19 cellular contexts compared by ENCODE assay signal in genomic region chr9:75788006-75788634, GRCh38.
DNase-seq lines count a peak whose midpoint lies in the region; ATAC-seq and TF ChIP-seq lines count a peak whose summit lies in the region.
"Had no signal": no experiment of that assay in that cellular context is flagged by ENCODE, and none has a peak within 500 bp of the region (broad histone marks: within the 10 kb centered on the region; RNA-seq: fewer than 3 reads in every experiment).

No MANE protein-coding gene starts in this region.

- H4K12ac ChIP-seq in trophoblast cell (ENCODE audit: low read depth, low read length) = no peak overlapping the region

- no peak overlapping the region for H3K18ac ChIP-seq in trophoblast cell (ENCODE audit: low read length)

- H3K9me3 ChIP-seq in DND-41 (ENCODE audit: insufficient read depth, low read length, severe bottlenecking) = no peaks in the 10 kb centered on the region
- no peaks in the 10 kb centered on the region for H3K9me3 ChIP-seq in trophoblast cell (ENCODE audit: insufficient read depth, low read depth, low read length)

- H2AK5ac ChIP-seq in trophoblast cell (ENCODE audit: low read length) = peak overlapping the region; percentile 40

- H2BK12ac ChIP-seq in trophoblast cell (ENCODE audit: low read length) = no peak overlapping the region

- no peaks in the 10 kb centered on the region for H3K36me3 Mint-ChIP-seq in T-helper 2 cell treated with Interferon-gamma antibody and Interleukin-4, amounts not matched to agents 5 μg/mL and 100 μg/mL, for 36 hours (ENCODE audit: low read depth)

- H3K27ac ChIP-seq in DND-41 (ENCODE audit: low read length) = no peak overlapping the region
- H3K27ac ChIP-seq in trophoblast cell (ENCODE audit: low read depth, low read length) = no peak overlapping the region
- H3K27ac ChIP-seq: hepatocyte, HL-60 had no signal

- H3K79me2 ChIP-seq in DND-41 (ENCODE audit: insufficient read depth, low read length) (no peaks in the 10 kb centered on the region), trophoblast cell (ENCODE audit: control insufficient read depth, insufficient read depth, low read length, poor library complexity) (no peaks in the 10 kb centered on the region)
- H3K79me2 ChIP-seq: hepatocyte had no signal

- no peaks in the 10 kb centered on the region for H3K36me3 ChIP-seq in DND-41 (ENCODE audit: insufficient read depth, low read length)
- H3K36me3 ChIP-seq in trophoblast cell (ENCODE audit: control insufficient read depth in 1 of 2, insufficient read depth in 2 of 2, low read length in 2 of 2) = no peaks in the 10 kb centered on the region

- H2BK5ac ChIP-seq in trophoblast cell (ENCODE audit: low read depth, low read length, poor library complexity) = no peak overlapping the region

- H3K27me3 ChIP-seq in DND-41 (ENCODE audit: insufficient read depth, low read length, poor library complexity) (no peaks in the 10 kb centered on the region), trophoblast cell (ENCODE audit: insufficient read depth, low read length) (no peaks in the 10 kb centered on the region)
- H3K27me3 ChIP-seq: hepatocyte had no signal

- no peak overlapping the region for H3K4me3 Mint-ChIP-seq in T-helper 2 cell treated with Interferon-gamma antibody and Interleukin-4, amounts not matched to agents 5 μg/mL and 100 μg/mL, for 36 hours
- H3K4me3 Mint-ChIP-seq: activated T-cell treated with anti-CD3 and anti-CD28 coated beads, Interleukin-2, amount 50 U/mL, for 24 hours had no signal

- no peak overlapping the region for H3K4ac ChIP-seq in trophoblast cell (ENCODE audit: low read depth, low read length)

- H3K79me1 ChIP-seq in trophoblast cell (ENCODE audit: low read length) = no peaks in the 10 kb centered on the region

- H3K9ac ChIP-seq in DND-41 (ENCODE audit: low read depth, low read length) (no peak overlapping the region), trophoblast cell (ENCODE audit: low read length) (no peak overlapping the region)

- no peaks in the 10 kb centered on the region for H4K20me1 ChIP-seq in DND-41 (ENCODE audit: insufficient read depth, low read length)

- no peak for DNase-seq in DND-41
- DNase-seq in SW480 (ENCODE audit: low spot score) = peak; percentile 21
- peak; percentile 7 for DNase-seq in fibroblast of pulmonary artery (ENCODE audit: low read depth)
- no peak for DNase-seq in trophoblast cell
- DNase-seq in AG08396 (ENCODE audit: low spot score) = no peak
- DNase-seq in hippocampal formation (lab: John Stamatoyannopoulos, UW) = no peak
- no peak for DNase-seq in NCI-H1105 treated with DMSO at 0.1 percent for 48 hours (lab: John Stamatoyannopoulos, UW)
- DNase-seq in T-helper 2 cell treated with Interferon-gamma antibody and Interleukin-4, amounts not matched to agents 5 μg/mL and 100 μg/mL, for 36 hours (ENCODE audit: low spot score) = no peak
- DNase-seq: activated CD4-positive, alpha-beta T cell treated with anti-CD3 and anti-CD28 coated beads, Interleukin-2, amount 50 U/mL, for 1 hour; activated T-cell treated with anti-CD3 and anti-CD28 coated beads, Interleukin-2, amount 50 U/mL, for 24 hours; GDM1; KBM-7; left colon; NCI-H146; SHP77 treated with DMSO at 0.1 percent for 48 hours had no signal

- H3K4me1 ChIP-seq in DND-41 (ENCODE audit: insufficient read depth, low read length) = no peaks in the 10 kb centered on the region
- H3K4me1 ChIP-seq in trophoblast cell (ENCODE audit: control insufficient read depth in 1 of 2, insufficient read depth in 2 of 2, low read length in 2 of 2) = no peaks in the 10 kb centered on the region

- H2AFZ ChIP-seq in DND-41 (ENCODE audit: low read depth, low read length) (no peak overlapping the region), trophoblast cell (ENCODE audit: insufficient read depth, low read length, poor library complexity) (peak overlapping the region; percentile 38)
- H2AFZ ChIP-seq: hepatocyte had no signal

- H3K9me3 Mint-ChIP-seq in T-helper 2 cell treated with Interferon-gamma antibody and Interleukin-4, amounts not matched to agents 5 μg/mL and 100 μg/mL, for 36 hours = peaks cover 6% of the 10 kb centered on the region

- no peak overlapping the region for H3K23ac ChIP-seq in trophoblast cell (ENCODE audit: low read length)

- TF ChIP-seq CTCF in DND-41 (IDR thresholded peaks at IDR 0.05; ENCODE audit: borderline replicate concordance, extremely low read depth, low read length, poor library complexity, severe bottlenecking) = no peak
- no peak for TF ChIP-seq CTCF in fibroblast of pulmonary artery (IDR thresholded peaks at IDR 0.05; ENCODE audit: low read length, missing control alignments)

- H4K8ac ChIP-seq in trophoblast cell (ENCODE audit: low read depth, low read length) = no peak overlapping the region

- H3K4me3 ChIP-seq in DND-41 (ENCODE audit: low read depth in 1 of 2, low read length in 2 of 2) = no peak overlapping the region
- H3K4me3 ChIP-seq in fibroblast of pulmonary artery (replicated peaks; ENCODE audit: low read depth, low read length) = no peak overlapping the region
- H3K4me3 ChIP-seq in trophoblast cell (ENCODE audit: low read depth, low read length) = no peak overlapping the region
- H3K4me3 ChIP-seq: coronary artery, hepatocyte had no signal

- WGBS in trophoblast cell (ENCODE audit: extremely low coverage, insufficient coverage, insufficient read length) = no CpG with 5 or more reads among the region's 3 CpGs

- peaks cover 4% of the 10 kb centered on the region for H3K4me1 Mint-ChIP-seq in T-helper 2 cell treated with Interferon-gamma antibody and Interleukin-4, amounts not matched to agents 5 μg/mL and 100 μg/mL, for 36 hours (ENCODE audit: low read depth)

- ATAC-seq in DND-41 (ENCODE audit: insufficient read depth, low read depth) = peak; percentile 27; the same call in 2 of the 3 replicates
- ATAC-seq: left colon had no signal

- H3K4me2 ChIP-seq in DND-41 (ENCODE audit: insufficient read depth, low read length) (no peak overlapping the region), trophoblast cell (ENCODE audit: low read length) (no peak overlapping the region)
- H3K4me2 ChIP-seq: hepatocyte had no signal

- H4K91ac ChIP-seq in trophoblast cell (ENCODE audit: low read depth, low read length) = no peak overlapping the region

- H3K14ac ChIP-seq in trophoblast cell (ENCODE audit: low read length) = no peak overlapping the region

- H3K27me3 Mint-ChIP-seq in T-helper 2 cell treated with Interferon-gamma antibody and Interleukin-4, amounts not matched to agents 5 μg/mL and 100 μg/mL, for 36 hours (ENCODE audit: low read depth) = no peaks in the 10 kb centered on the region
- H3K27me3 Mint-ChIP-seq: progenitor cell of endocrine pancreas had no signal

- H3K27ac Mint-ChIP-seq in T-helper 2 cell treated with Interferon-gamma antibody and Interleukin-4, amounts not matched to agents 5 μg/mL and 100 μg/mL, for 36 hours = no peak overlapping the region
- H3K27ac Mint-ChIP-seq: activated T-cell treated with anti-CD3 and anti-CD28 coated beads, Interleukin-2, amount 50 U/mL, for 24 hours; progenitor cell of endocrine pancreas had no signal

- no peak overlapping the region for H2BK120ac ChIP-seq in trophoblast cell (ENCODE audit: insufficient read depth, low read length, poor library complexity)

Comparison
In these comparisons a context has a peak if more than half of its experiments do, and no peak if none do; other contexts are left out.
1. DNase-seq: peak in SW480 (single experiment) and fibroblast of pulmonary artery (single experiment); none in DND-41 (single experiment), trophoblast cell (0 of 2), AG08396 (single experiment), hippocampal formation (0 of 2), NCI-H1105 treated with DMSO at 0.1 percent for 48 hours (single experiment) and T-helper 2 cell treated with Interferon-gamma antibody and Interleukin-4, amounts not matched to agents 5 μg/mL and 100 μg/mL, for 36 hours (single experiment).